In the genomic region with DNA sequence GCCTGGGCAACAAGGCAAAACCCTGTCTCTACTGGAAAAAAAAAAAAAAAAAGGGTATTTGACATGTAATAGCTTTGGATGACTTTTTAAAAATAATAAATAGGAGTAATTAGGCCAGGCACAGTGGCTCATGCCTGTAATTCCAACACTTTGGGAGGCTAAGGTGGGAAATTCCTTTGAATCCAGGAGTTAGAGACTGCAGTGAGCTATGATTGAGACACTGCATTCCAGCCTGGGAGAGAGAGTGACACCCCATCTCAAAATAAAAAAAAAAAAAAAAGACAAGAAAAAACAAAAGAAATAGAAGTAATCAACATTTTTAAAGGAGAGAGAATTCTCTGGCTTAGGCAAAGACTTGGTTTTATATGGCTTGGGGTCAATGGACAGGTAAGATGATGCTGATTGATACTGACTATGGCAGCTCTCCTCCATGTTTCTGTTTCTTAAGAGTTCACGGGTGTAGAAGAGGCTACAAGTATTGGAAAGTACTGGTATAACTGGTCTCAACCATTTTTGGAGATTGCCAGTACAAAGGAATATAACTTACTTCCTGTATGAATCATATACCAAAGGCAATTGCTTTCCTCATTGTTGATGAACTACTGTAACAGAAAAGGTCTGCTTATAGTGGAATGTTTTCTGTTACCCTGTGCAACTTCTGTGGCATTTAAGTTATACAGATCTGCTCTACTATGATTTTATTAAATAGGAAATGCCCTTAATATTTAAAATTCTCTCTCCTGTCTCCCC, we compare ENCODE assay signal across 12 cellular contexts. TPM values are rescaled to one million over a fixed set of nuclear protein-coding genes. Genes with fewer than 3 reads are reported as not detected.
DNase-seq lines count a peak whose midpoint lies in the region; ATAC-seq and TF ChIP-seq lines count a peak whose summit lies in the region.
"Had no signal": no experiment of that assay in that cellular context is flagged by ENCODE, and none has a peak within 500 bp of the region (broad histone marks: within the 10 kb centered on the region; RNA-seq: fewer than 3 reads in every experiment).

No MANE protein-coding gene starts in this region.

- in situ Hi-C loops in G401 (cut with HindIII; ENCODE audit: low sequenced_read_pairs) = no loop called here

- H3K4me2 ChIP-seq in OCI-LY1 (ENCODE audit: low read length) = no peak overlapping the region

- H3K9me2 ChIP-seq in OCI-LY1 (ENCODE audit: low read depth, low read length) = no peaks in the 10 kb centered on the region

- H3K36me3 ChIP-seq in OCI-LY1 (ENCODE audit: insufficient read depth, low read length) = peaks cover 3% of the 10 kb centered on the region; the same call in 1 of the 2 replicates
- H3K36me3 ChIP-seq in neutrophil = peaks cover 6% of the 10 kb centered on the region
- H3K36me3 ChIP-seq: gastrocnemius medialis, right lobe of liver had no signal

- H3K4me3 ChIP-seq in OCI-LY1 (ENCODE audit: low read depth, low read length, poor library complexity, severe bottlenecking) (no peak overlapping the region), neutrophil (ENCODE audit: low read depth in 1 of 2, low read length in 1 of 2) (peak overlapping the region in 1 of 2 experiments; percentile 96)
- H3K4me3 ChIP-seq: gastrocnemius medialis, right lobe of liver had no signal

- peak; percentile 14 for DNase-seq in G401 (ENCODE audit: low spot score)
- no peak for DNase-seq in chondrocyte (ENCODE audit: low spot score)
- DNase-seq in germinal center (ENCODE audit: low spot score) = no peak
- no peak for DNase-seq in stimulated activated naive B cell treated with anti-CD40 and anti-IgM and Interleukin-4, amounts not matched to agents 10 μg/mL and 1 μg/mL and 100 μg/mL, for 72 hours
- no peak for DNase-seq in DMS114 treated with DMSO at 0.1 percent for 48 hours (lab: John Stamatoyannopoulos, UW; ENCODE audit: unreplicated experiment)
- DNase-seq: activated CD4-positive, CD25-positive, alpha-beta regulatory T cell treated with anti-CD3 and anti-CD28 coated beads, Interleukin-2, amount 50 U/mL, for 72 hours; gastrocnemius medialis; NCI-H1436; right lobe of liver had no signal

- H3K9me3 ChIP-seq in OCI-LY1 (ENCODE audit: low read length) (no peaks in the 10 kb centered on the region), neutrophil (no peaks in the 10 kb centered on the region)
- H3K9me3 ChIP-seq: gastrocnemius medialis, right lobe of liver had no signal

- H3K4me1 ChIP-seq in OCI-LY1 (ENCODE audit: insufficient read depth, low read length, severe bottlenecking) (peaks cover 39% of the 10 kb centered on the region), neutrophil (ENCODE audit: control insufficient read depth in 1 of 2, insufficient read depth in 1 of 2, low read depth in 1 of 2, low read length in 1 of 2) (peaks cover 60 to 66% of the 10 kb centered on the region in 2 experiments)

- H3K27ac ChIP-seq in OCI-LY1 (ENCODE audit: low read depth, low read length, poor library complexity, severe bottlenecking) = peak overlapping the region; percentile 19
- peak overlapping the region; percentile 91 for H3K27ac ChIP-seq in neutrophil
- H3K27ac ChIP-seq: gastrocnemius medialis, right lobe of liver had no signal

- no peaks in the 10 kb centered on the region for H3K9me3 Mint-ChIP-seq in chondrocyte (ENCODE audit: low read depth)
- peaks cover 0 to 1% of the 10 kb centered on the region in 2 donors for H3K9me3 Mint-ChIP-seq in stimulated activated naive B cell treated with anti-CD40 and anti-IgM and Interleukin-4, amounts not matched to agents 10 μg/mL and 1 μg/mL and 100 μg/mL, for 72 hours

- no peaks in the 10 kb centered on the region for H3F3A ChIP-seq in OCI-LY1 (ENCODE audit: insufficient read depth, low read length)

- H3K36me3 Mint-ChIP-seq in chondrocyte (ENCODE audit: low read depth) = no peaks in the 10 kb centered on the region
- H3K36me3 Mint-ChIP-seq in stimulated activated naive B cell treated with anti-CD40 and anti-IgM and Interleukin-4, amounts not matched to agents 10 μg/mL and 1 μg/mL and 100 μg/mL, for 72 hours = peaks cover 4 to 16% of the 10 kb centered on the region in 2 donors

- peaks cover 10% of the 10 kb centered on the region for H3K4me1 Mint-ChIP-seq in chondrocyte (ENCODE audit: low read depth)
- H3K4me1 Mint-ChIP-seq in stimulated activated naive B cell treated with anti-CD40 and anti-IgM and Interleukin-4, amounts not matched to agents 10 μg/mL and 1 μg/mL and 100 μg/mL, for 72 hours = peaks cover 30 to 59% of the 10 kb centered on the region in 2 donors

- peak overlapping the region; percentile 85 for H3K27ac Mint-ChIP-seq in chondrocyte (ENCODE audit: unreplicated experiment)
- H3K27ac Mint-ChIP-seq in stimulated activated naive B cell treated with anti-CD40 and anti-IgM and Interleukin-4, amounts not matched to agents 10 μg/mL and 1 μg/mL and 100 μg/mL, for 72 hours = no peak overlapping the region

- no peak overlapping the region for H3K4me3 Mint-ChIP-seq in chondrocyte (ENCODE audit: unreplicated experiment)
- no peak overlapping the region for H3K4me3 Mint-ChIP-seq in stimulated activated naive B cell treated with anti-CD40 and anti-IgM and Interleukin-4, amounts not matched to agents 10 μg/mL and 1 μg/mL and 100 μg/mL, for 72 hours

- H2AFZ ChIP-seq in OCI-LY1 (ENCODE audit: low read length) = no peak overlapping the region

- ATAC-seq in GM18873 (IDR thresholded peaks at IDR 0.05; ENCODE audit: low FRiP score, unreplicated experiment) = no peak
- no peak for ATAC-seq in stimulated activated naive B cell treated with anti-CD40 and anti-IgM and Interleukin-4, amounts not matched to agents 10 μg/mL and 1 μg/mL and 100 μg/mL, for 72 hours (replicated peaks)
- ATAC-seq: gastrocnemius medialis had no signal

- H3K27me3 ChIP-seq in OCI-LY1 (ENCODE audit: insufficient read depth, low read length) = no peaks in the 10 kb centered on the region
- no peaks in the 10 kb centered on the region for H3K27me3 ChIP-seq in neutrophil
- H3K27me3 ChIP-seq: gastrocnemius medialis, right lobe of liver had no signal

- H3K27me3 Mint-ChIP-seq in chondrocyte (ENCODE audit: low read depth) = no peaks in the 10 kb centered on the region
- H3K27me3 Mint-ChIP-seq in stimulated activated naive B cell treated with anti-CD40 and anti-IgM and Interleukin-4, amounts not matched to agents 10 μg/mL and 1 μg/mL and 100 μg/mL, for 72 hours = no peaks in the 10 kb centered on the region

- H3K9ac ChIP-seq in OCI-LY1 (ENCODE audit: low read length) = no peak overlapping the region

- no peak for TF ChIP-seq CTCF in OCI-LY1 (IDR thresholded peaks at IDR 0.05; ENCODE audit: low read length)
- TF ChIP-seq CTCF in chondrocyte (IDR thresholded peaks at IDR 0.05) = no peak
- TF ChIP-seq CTCF in neutrophil (IDR thresholded peaks at IDR 0.05) = no peak

- peaks cover 29% of the 10 kb centered on the region for H3K79me2 ChIP-seq in OCI-LY1 (ENCODE audit: insufficient read depth, low read length)

- no peaks in the 10 kb centered on the region for H4K20me1 ChIP-seq in OCI-LY1 (ENCODE audit: insufficient read depth, low read length)

RNA-seq across cellular contexts. Expression of gene MAP3K5, which starts 10.1 kb away (rescaled TPM):
- total RNA-seq in G401 (2014; rRNA removed; shearing (Covaris generic)) = not detected in 2 replicates
- 2.1 to 5.1 TPM (median 4.6 TPM) in 3 replicates for total RNA-seq in chondrocyte

RNA-seq across cellular contexts. Expression of gene PEX7, which starts 40.2 kb away (rescaled TPM):
- total RNA-seq in G401 (2014; rRNA removed; shearing (Covaris generic)) = 4.6 and 5.8 TPM in 2 replicates
- total RNA-seq in chondrocyte = 6.2 to 7.0 TPM (median 6.8 TPM) in 3 replicates
